In genomic region chr9:35161713-35162604, GRCh38 we compare ENCODE assay signal across 1 cellular context.
TF ChIP-seq lines count a peak whose summit lies in the region.

TSS of gene UNC13B (plus strand) at chr9:35162009. CDS start at chr9:35162284, 275 bp downstream.

TF ChIP-seq in H1, 55 proteins besides CTCF, POLR2A, EP300 and RAD21 (continued from another document):
- TF ChIP-seq CHD7 (IDR thresholded peaks at IDR 0.05; ENCODE audit: insufficient replicate concordance, low read length) (no peak), ASH2L (IDR thresholded peaks at IDR 0.05; ENCODE audit: low read length) (peak; percentile 94), PHF8 (conservative IDR thresholded peaks at IDR 0.05; ENCODE audit: low read depth, low read length) (peak; percentile 64), YY1 (IDR thresholded peaks at IDR 0.05; ENCODE audit: low read depth, low read length) (no peak), POLR2AphosphoS5 (IDR thresholded peaks at IDR 0.05; ENCODE audit: low read depth, low read length) (peak; percentile 50; the same call in 1 of the 2 replicates), TAF1 (IDR thresholded peaks at IDR 0.05; ENCODE audit: low read depth, low read length) (peak; percentile 68)
